ENCODE assay signal across 1 cellular context in genomic region chr20:55424968-55425367, GRCh38.
TF ChIP-seq lines count a peak whose summit lies in the region.

No MANE protein-coding gene starts in this region.

TF ChIP-seq in SK-N-SH, 30 proteins besides CTCF, POLR2A, EP300 and RAD21 (continued from another document):
- TF ChIP-seq ZBTB33 (IDR thresholded peaks at IDR 0.05; ENCODE audit: borderline replicate concordance, low read depth) (no peak), RXRA (IDR thresholded peaks at IDR 0.05; ENCODE audit: borderline replicate concordance, low read depth) (no peak)
